In the genomic region with DNA sequence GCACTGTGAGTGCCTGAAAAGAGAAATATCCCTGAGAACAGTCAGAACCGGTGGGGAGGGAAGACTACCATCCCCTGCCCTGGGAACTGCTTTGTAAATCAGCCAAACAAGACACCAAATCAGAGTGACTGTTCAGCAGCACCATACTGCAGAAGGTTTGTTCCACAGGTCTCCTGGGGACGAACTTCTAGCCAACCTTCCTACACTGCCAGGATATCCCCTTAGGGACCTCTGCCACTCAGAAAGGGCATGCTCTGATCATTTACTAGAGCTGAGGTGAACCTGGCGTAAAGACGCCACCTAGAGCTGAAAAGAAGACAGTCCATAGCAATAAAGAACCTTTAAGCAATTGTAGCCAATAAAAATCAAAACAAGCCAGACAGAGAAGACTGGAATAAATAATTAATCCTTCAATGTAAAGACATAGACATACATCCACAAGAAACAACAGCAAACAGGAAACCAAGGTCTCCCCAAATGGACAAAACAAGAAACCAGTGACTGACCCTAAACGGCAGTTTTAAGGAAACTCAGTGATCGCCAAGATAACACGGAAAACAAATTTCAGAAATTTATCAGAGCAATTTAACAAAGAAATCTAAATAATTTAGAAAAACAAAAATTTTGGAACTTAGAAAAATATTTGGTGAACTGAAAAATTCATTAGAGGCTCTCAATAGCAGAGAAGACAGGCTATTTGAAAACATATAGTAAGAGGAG, we compare ENCODE assay signal across 1 cellular context.
TF ChIP-seq lines count a peak whose summit lies in the region.

No MANE protein-coding gene starts in this region.

TF ChIP-seq in K562, 482 proteins besides CTCF, POLR2A, EP300 and RAD21 (continued from another document):
- TF ChIP-seq, protein P1, sequence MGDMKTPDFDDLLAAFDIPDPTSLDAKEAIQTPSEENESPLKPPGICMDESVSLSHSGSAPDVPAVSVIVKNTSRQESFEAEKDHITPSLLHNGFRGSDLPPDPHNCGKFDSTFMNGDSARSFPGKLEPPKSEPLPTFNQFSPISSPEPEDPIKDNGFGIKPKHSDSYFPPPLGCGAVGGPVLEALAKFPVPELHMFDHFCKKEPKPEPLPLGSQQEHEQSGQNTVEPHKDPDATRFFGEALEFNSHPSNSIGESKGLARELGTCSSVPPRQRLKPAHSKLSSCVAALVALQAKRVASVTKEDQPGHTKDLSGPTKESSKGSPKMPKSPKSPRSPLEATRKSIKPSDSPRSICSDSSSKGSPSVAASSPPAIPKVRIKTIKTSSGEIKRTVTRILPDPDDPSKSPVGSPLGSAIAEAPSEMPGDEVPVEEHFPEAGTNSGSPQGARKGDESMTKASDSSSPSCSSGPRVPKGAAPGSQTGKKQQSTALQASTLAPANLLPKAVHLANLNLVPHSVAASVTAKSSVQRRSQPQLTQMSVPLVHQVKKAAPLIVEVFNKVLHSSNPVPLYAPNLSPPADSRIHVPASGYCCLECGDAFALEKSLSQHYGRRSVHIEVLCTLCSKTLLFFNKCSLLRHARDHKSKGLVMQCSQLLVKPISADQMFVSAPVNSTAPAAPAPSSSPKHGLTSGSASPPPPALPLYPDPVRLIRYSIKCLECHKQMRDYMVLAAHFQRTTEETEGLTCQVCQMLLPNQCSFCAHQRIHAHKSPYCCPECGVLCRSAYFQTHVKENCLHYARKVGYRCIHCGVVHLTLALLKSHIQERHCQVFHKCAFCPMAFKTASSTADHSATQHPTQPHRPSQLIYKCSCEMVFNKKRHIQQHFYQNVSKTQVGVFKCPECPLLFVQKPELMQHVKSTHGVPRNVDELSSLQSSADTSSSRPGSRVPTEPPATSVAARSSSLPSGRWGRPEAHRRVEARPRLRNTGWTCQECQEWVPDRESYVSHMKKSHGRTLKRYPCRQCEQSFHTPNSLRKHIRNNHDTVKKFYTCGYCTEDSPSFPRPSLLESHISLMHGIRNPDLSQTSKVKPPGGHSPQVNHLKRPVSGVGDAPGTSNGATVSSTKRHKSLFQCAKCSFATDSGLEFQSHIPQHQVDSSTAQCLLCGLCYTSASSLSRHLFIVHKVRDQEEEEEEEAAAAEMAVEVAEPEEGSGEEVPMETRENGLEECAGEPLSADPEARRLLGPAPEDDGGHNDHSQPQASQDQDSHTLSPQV (IDR thresholded peaks at IDR 0.05): 0 out of 2 replicates have a peak, but pooled peaks have one; percentile 62
- TF ChIP-seq KDM1A (IDR thresholded peaks at IDR 0.05) (no peak), ETS2 (tag; IDR thresholded peaks at IDR 0.05; ENCODE audit: borderline replicate concordance, poor library complexity, severe bottlenecking) (no peak), ZNF444 (CRISPR knock-in tag; IDR thresholded peaks at IDR 0.05) (no peak), ERF (CRISPR knock-in tag; IDR thresholded peaks at IDR 0.05) (no peak), ZNF699 (CRISPR knock-in tag; IDR thresholded peaks at IDR 0.05; ENCODE audit: insufficient replicate concordance) (no peak), FOXM1 (IDR thresholded peaks at IDR 0.05; ENCODE audit: low read depth) (no peak), FOXM1 (CRISPR knock-in tag; IDR thresholded peaks at IDR 0.05; ENCODE audit: low read depth) (no peak), DACH1 (IDR thresholded peaks at IDR 0.05; ENCODE audit: partially characterized antibody) (no peak), KDM2B (CRISPR knock-in tag; IDR thresholded peaks at IDR 0.05) (no peak), MIER1 (IDR thresholded peaks at IDR 0.05; ENCODE audit: low read depth) (no peak), KAT8 (IDR thresholded peaks at IDR 0.05; ENCODE audit: low read depth) (no peak), CBX3 (IDR thresholded peaks at IDR 0.05; ENCODE audit: borderline replicate concordance in 1 of 2, low read length in 2 of 2) (no peak), ETV6 (IDR thresholded peaks at IDR 0.05; ENCODE audit: borderline replicate concordance in 1 of 2, low read depth in 2 of 2, low read length in 1 of 2) (no peak), ETV6 (CRISPR knock-in tag; IDR thresholded peaks at IDR 0.05; ENCODE audit: borderline replicate concordance) (no peak), BRD4 (IDR thresholded peaks at IDR 0.05) (no peak)
- TF ChIP-seq, protein P2, sequence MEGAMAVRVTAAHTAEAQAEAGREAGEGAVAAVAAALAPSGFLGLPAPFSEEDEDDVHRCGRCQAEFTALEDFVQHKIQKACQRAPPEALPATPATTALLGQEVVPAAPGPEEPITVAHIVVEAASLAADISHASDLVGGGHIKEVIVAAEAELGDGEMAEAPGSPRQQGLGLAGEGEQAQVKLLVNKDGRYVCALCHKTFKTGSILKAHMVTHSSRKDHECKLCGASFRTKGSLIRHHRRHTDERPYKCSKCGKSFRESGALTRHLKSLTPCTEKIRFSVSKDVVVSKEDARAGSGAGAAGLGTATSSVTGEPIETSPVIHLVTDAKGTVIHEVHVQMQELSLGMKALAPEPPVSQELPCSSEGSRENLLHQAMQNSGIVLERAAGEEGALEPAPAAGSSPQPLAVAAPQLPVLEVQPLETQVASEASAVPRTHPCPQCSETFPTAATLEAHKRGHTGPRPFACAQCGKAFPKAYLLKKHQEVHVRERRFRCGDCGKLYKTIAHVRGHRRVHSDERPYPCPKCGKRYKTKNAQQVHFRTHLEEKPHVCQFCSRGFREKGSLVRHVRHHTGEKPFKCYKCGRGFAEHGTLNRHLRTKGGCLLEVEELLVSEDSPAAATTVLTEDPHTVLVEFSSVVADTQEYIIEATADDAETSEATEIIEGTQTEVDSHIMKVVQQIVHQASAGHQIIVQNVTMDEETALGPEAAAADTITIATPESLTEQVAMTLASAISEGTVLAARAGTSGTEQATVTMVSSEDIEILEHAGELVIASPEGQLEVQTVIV (CRISPR knock-in tag; IDR thresholded peaks at IDR 0.05; ENCODE audit: borderline replicate concordance): no peak
- TF ChIP-seq, protein P3, sequence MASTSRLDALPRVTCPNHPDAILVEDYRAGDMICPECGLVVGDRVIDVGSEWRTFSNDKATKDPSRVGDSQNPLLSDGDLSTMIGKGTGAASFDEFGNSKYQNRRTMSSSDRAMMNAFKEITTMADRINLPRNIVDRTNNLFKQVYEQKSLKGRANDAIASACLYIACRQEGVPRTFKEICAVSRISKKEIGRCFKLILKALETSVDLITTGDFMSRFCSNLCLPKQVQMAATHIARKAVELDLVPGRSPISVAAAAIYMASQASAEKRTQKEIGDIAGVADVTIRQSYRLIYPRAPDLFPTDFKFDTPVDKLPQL (IDR thresholded peaks at IDR 0.05; ENCODE audit: extremely low read depth, insufficient read length): no peak
- TF ChIP-seq, protein P4, sequence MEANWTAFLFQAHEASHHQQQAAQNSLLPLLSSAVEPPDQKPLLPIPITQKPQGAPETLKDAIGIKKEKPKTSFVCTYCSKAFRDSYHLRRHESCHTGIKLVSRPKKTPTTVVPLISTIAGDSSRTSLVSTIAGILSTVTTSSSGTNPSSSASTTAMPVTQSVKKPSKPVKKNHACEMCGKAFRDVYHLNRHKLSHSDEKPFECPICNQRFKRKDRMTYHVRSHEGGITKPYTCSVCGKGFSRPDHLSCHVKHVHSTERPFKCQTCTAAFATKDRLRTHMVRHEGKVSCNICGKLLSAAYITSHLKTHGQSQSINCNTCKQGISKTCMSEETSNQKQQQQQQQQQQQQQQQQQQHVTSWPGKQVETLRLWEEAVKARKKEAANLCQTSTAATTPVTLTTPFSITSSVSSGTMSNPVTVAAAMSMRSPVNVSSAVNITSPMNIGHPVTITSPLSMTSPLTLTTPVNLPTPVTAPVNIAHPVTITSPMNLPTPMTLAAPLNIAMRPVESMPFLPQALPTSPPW (CRISPR knock-in tag; IDR thresholded peaks at IDR 0.05): no peak
- TF ChIP-seq, protein P5, sequence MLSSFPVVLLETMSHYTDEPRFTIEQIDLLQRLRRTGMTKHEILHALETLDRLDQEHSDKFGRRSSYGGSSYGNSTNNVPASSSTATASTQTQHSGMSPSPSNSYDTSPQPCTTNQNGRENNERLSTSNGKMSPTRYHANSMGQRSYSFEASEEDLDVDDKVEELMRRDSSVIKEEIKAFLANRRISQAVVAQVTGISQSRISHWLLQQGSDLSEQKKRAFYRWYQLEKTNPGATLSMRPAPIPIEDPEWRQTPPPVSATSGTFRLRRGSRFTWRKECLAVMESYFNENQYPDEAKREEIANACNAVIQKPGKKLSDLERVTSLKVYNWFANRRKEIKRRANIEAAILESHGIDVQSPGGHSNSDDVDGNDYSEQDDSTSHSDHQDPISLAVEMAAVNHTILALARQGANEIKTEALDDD (IDR thresholded peaks at IDR 0.05): no peak
- TF ChIP-seq, protein P6, sequence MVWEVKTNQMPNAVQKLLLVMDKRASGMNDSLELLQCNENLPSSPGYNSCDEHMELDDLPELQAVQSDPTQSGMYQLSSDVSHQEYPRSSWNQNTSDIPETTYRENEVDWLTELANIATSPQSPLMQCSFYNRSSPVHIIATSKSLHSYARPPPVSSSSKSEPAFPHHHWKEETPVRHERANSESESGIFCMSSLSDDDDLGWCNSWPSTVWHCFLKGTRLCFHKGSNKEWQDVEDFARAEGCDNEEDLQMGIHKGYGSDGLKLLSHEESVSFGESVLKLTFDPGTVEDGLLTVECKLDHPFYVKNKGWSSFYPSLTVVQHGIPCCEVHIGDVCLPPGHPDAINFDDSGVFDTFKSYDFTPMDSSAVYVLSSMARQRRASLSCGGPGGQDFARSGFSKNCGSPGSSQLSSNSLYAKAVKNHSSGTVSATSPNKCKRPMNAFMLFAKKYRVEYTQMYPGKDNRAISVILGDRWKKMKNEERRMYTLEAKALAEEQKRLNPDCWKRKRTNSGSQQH (CRISPR knock-in tag; IDR thresholded peaks at IDR 0.05): no peak
- TF ChIP-seq, protein P7, sequence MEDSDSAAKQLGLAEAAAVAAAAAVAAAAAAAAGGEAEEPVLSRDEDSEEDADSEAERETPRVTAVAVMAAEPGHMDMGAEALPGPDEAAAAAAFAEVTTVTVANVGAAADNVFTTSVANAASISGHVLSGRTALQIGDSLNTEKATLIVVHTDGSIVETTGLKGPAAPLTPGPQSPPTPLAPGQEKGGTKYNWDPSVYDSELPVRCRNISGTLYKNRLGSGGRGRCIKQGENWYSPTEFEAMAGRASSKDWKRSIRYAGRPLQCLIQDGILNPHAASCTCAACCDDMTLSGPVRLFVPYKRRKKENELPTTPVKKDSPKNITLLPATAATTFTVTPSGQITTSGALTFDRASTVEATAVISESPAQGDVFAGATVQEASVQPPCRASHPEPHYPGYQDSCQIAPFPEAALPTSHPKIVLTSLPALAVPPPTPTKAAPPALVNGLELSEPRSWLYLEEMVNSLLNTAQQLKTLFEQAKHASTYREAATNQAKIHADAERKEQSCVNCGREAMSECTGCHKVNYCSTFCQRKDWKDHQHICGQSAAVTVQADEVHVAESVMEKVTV (CRISPR knock-in tag; IDR thresholded peaks at IDR 0.05): 0 out of 2 replicates have a peak, but pooled peaks have one; percentile 38
- TF ChIP-seq, protein P8, sequence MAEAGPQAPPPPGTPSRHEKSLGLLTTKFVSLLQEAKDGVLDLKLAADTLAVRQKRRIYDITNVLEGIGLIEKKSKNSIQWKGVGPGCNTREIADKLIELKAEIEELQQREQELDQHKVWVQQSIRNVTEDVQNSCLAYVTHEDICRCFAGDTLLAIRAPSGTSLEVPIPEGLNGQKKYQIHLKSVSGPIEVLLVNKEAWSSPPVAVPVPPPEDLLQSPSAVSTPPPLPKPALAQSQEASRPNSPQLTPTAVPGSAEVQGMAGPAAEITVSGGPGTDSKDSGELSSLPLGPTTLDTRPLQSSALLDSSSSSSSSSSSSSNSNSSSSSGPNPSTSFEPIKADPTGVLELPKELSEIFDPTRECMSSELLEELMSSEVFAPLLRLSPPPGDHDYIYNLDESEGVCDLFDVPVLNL (CRISPR knock-in tag; IDR thresholded peaks at IDR 0.05; ENCODE audit: low read depth): no peak
- TF ChIP-seq, protein P9, sequence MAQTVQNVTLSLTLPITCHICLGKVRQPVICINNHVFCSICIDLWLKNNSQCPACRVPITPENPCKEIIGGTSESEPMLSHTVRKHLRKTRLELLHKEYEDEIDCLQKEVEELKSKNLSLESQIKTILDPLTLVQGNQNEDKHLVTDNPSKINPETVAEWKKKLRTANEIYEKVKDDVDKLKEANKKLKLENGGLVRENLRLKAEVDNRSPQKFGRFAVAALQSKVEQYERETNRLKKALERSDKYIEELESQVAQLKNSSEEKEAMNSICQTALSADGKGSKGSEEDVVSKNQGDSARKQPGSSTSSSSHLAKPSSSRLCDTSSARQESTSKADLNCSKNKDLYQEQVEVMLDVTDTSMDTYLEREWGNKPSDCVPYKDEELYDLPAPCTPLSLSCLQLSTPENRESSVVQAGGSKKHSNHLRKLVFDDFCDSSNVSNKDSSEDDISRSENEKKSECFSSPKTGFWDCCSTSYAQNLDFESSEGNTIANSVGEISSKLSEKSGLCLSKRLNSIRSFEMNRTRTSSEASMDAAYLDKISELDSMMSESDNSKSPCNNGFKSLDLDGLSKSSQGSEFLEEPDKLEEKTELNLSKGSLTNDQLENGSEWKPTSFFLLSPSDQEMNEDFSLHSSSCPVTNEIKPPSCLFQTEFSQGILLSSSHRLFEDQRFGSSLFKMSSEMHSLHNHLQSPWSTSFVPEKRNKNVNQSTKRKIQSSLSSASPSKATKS (CRISPR knock-in tag; IDR thresholded peaks at IDR 0.05): no peak
